1 cellular context compared by ENCODE assay signal in the genomic region with DNA sequence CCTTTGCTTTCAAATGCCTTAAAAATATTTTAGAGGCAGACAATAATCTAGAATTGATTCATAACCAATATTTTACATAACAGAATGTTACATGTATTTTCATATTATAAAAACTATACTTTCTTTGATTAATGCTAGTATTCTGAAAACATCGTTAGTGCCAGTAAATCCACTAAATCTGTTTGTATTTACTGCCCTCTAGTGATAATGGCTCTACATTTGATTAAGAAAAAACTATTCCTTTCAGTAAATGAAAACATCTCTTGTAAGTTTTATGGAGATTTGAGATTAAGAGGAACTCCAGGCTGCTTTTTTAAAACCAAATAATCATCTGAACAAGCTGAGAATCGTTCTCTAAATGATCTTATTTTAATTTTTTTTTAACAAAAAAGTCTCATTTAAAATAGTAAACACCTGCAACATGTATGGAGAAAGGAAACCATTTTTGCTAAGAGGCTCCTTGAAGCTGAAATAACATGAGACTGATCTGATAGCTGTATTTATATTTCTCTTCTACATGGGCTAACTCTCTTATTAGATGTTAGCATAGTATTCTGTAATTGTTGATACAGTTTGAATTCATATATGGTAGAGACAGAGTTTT.
TF ChIP-seq lines count a peak whose summit lies in the region.

No MANE protein-coding gene starts in this region.

TF ChIP-seq in SK-N-SH treated with all-trans-retinoic acid at 6 μM for 48 hours, 23 proteins besides CTCF, POLR2A, EP300 and RAD21 (continued from another document):
- TF ChIP-seq ZNF70 (CRISPR knock-in tag; IDR thresholded peaks at IDR 0.05) (no peak), TOX (CRISPR knock-in tag; IDR thresholded peaks at IDR 0.05; ENCODE audit: borderline replicate concordance) (no peak), TCF4 (CRISPR knock-in tag; IDR thresholded peaks at IDR 0.05; ENCODE audit: borderline replicate concordance) (no peak), BACH2 (CRISPR knock-in tag; IDR thresholded peaks at IDR 0.05; ENCODE audit: borderline replicate concordance) (no peak), ZC3H10 (CRISPR knock-in tag; IDR thresholded peaks at IDR 0.05) (no peak)
- TF ChIP-seq, protein P1, sequence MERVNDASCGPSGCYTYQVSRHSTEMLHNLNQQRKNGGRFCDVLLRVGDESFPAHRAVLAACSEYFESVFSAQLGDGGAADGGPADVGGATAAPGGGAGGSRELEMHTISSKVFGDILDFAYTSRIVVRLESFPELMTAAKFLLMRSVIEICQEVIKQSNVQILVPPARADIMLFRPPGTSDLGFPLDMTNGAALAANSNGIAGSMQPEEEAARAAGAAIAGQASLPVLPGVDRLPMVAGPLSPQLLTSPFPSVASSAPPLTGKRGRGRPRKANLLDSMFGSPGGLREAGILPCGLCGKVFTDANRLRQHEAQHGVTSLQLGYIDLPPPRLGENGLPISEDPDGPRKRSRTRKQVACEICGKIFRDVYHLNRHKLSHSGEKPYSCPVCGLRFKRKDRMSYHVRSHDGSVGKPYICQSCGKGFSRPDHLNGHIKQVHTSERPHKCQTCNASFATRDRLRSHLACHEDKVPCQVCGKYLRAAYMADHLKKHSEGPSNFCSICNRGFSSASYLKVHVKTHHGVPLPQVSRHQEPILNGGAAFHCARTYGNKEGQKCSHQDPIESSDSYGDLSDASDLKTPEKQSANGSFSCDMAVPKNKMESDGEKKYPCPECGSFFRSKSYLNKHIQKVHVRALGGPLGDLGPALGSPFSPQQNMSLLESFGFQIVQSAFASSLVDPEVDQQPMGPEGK (CRISPR knock-in tag; IDR thresholded peaks at IDR 0.05; ENCODE audit: borderline replicate concordance) = no peak
